8 cellular contexts compared by ENCODE assay signal in genomic region chr5:172007153-172007794, GRCh38. TPM values are rescaled to one million over a fixed set of nuclear protein-coding genes. Genes with fewer than 3 reads are reported as not detected.
DNase-seq lines count a peak whose midpoint lies in the region; ATAC-seq and TF ChIP-seq lines count a peak whose summit lies in the region.

No MANE protein-coding gene starts in this region.

- no peaks in the 10 kb centered on the region for H3K9me3 ChIP-seq in IMR-90 (ENCODE audit: control insufficient read depth, insufficient read depth, low read length)
- no peaks in the 10 kb centered on the region for H3K9me3 ChIP-seq in iPS-15b (ENCODE audit: control insufficient read depth, insufficient read depth, low read length)
- no peaks in the 10 kb centered on the region for H3K9me3 ChIP-seq in skeletal muscle tissue (ENCODE audit: control insufficient read depth in 3 of 3, low read length in 3 of 3)

- CTCF ChIA-PET in IMR-90 (lab: Yijun Ruan, JAX) = interaction anchor here (1.1 to 3.4 kb wide), 4 partner anchors 13 to 181 kb away, joined by 3 to 18 read pairs (median 4); partner anchors contain the start of gene STK10

- H2BK5ac ChIP-seq in IMR-90 (ENCODE audit: low read depth, low read length, poor library complexity, severe bottlenecking) = peak overlapping the region; percentile 77

- peaks cover 37% of the 10 kb centered on the region for H4K20me1 ChIP-seq in IMR-90 (ENCODE audit: insufficient read depth, low read length)

- H3K9me3 Mint-ChIP-seq in activated naive CD8-positive, alpha-beta T cell treated with anti-CD3 and anti-CD28 coated beads for 36 hours = no peaks in the 10 kb centered on the region

- no peak overlapping the region for H2BK20ac ChIP-seq in IMR-90 (ENCODE audit: low read depth, low read length)

- H3K27ac Mint-ChIP-seq in activated naive CD8-positive, alpha-beta T cell treated with anti-CD3 and anti-CD28 coated beads for 36 hours = peak overlapping the region; percentile 97

- no peaks in the 10 kb centered on the region for H3K36me3 ChIP-seq in IMR-90 (ENCODE audit: control insufficient read depth, insufficient read depth, low read length)
- H3K36me3 ChIP-seq in iPS-15b (ENCODE audit: control insufficient read depth, insufficient read depth, low read length) = peaks cover 3% of the 10 kb centered on the region
- H3K36me3 ChIP-seq in skeletal muscle tissue (ENCODE audit: control insufficient read depth in 3 of 3, insufficient read depth in 3 of 3, low read length in 3 of 3) = no peaks in the 10 kb centered on the region

- no peak for TF ChIP-seq RAD21 in IMR-90 (IDR thresholded peaks at IDR 0.05; ENCODE audit: low read length)

- in situ Hi-C loops in IMR-90 (cut with MboI; ENCODE audit: low sequenced_read_pairs) = no loop called here

- H4K91ac ChIP-seq in IMR-90 (ENCODE audit: insufficient read depth, low read depth, low read length) = peak overlapping the region; percentile 30

- H3K9ac ChIP-seq in IMR-90 (ENCODE audit: low read depth, low read length) (peak overlapping the region; percentile 88), iPS-15b (ENCODE audit: low read depth, low read length) (peak overlapping the region; percentile 98), skeletal muscle tissue (ENCODE audit: low read depth in 1 of 3, low read length in 3 of 3) (peak overlapping the region; percentile 97 to 98 (median 98))

- peak overlapping the region; percentile 58; the same call in 1 of the 2 replicates for H2BK120ac ChIP-seq in IMR-90 (ENCODE audit: low read depth, low read length)

- DNase-seq in ELR (ENCODE audit: low read depth) = peak; percentile 50
- peak; percentile 39 for DNase-seq in IMR-90
- peak; percentile 3 for DNase-seq in activated naive CD8-positive, alpha-beta T cell treated with anti-CD3 and anti-CD28 coated beads for 36 hours
- no peak for DNase-seq in NCI-H146 (lab: John Stamatoyannopoulos, UW)
- DNase-seq in mucosa of gallbladder (ENCODE audit: low spot score) = no peak

- H3K4me2 ChIP-seq in IMR-90 (ENCODE audit: low read depth, low read length) = peak overlapping the region; percentile 94

- H3K79me1 ChIP-seq in IMR-90 (ENCODE audit: low read depth in 1 of 2, low read length in 2 of 2) = peaks cover 7 to 51% of the 10 kb centered on the region in 2 experiments

- H3K23ac ChIP-seq in IMR-90 (ENCODE audit: low read depth, low read length) = peak overlapping the region; percentile 96

- no peaks in the 10 kb centered on the region for H3K27me3 ChIP-seq in IMR-90 (ENCODE audit: control insufficient read depth, insufficient read depth, low read length)
- no peaks in the 10 kb centered on the region for H3K27me3 ChIP-seq in iPS-15b (ENCODE audit: control insufficient read depth, insufficient read depth, low read length)
- no peaks in the 10 kb centered on the region for H3K27me3 ChIP-seq in skeletal muscle tissue (ENCODE audit: control insufficient read depth in 3 of 3, insufficient read depth in 3 of 3, low read length in 3 of 3)

- H3K9me1 ChIP-seq in IMR-90 (ENCODE audit: insufficient read depth, low read length) = 0 out of 2 replicates have a peak, but pooled peaks cover 6% of the 10 kb centered on the region

- H3K4ac ChIP-seq in IMR-90 (ENCODE audit: low read depth, low read length) = peak overlapping the region; percentile 95

- H4K5ac ChIP-seq in IMR-90 (ENCODE audit: low read depth, low read length) = peak overlapping the region; percentile 82

- H3K14ac ChIP-seq in IMR-90 (replicated peaks; ENCODE audit: low read depth, low read length) = peak overlapping the region; percentile 96

- 0 out of 2 replicates have a peak, but pooled peaks cover 4% of the 10 kb centered on the region for H3K4me1 ChIP-seq in IMR-90 (ENCODE audit: control insufficient read depth, insufficient read depth, low read length)
- H3K4me1 ChIP-seq in iPS-15b (ENCODE audit: control insufficient read depth, insufficient read depth, low read length) = peaks cover 24% of the 10 kb centered on the region
- H3K4me1 ChIP-seq in skeletal muscle tissue (ENCODE audit: control insufficient read depth in 3 of 3, insufficient read depth in 3 of 3, low read length in 3 of 3) = peaks cover 13 to 33% (median 28%) of the 10 kb centered on the region in 3 donors

- H3K4me3 ChIP-seq in IMR-90 (ENCODE audit: insufficient read depth, low read depth, low read length) (peak overlapping the region; percentile 77), iPS-15b (ENCODE audit: low read depth, low read length) (peak overlapping the region; percentile 98), skeletal muscle tissue (ENCODE audit: low read length in 3 of 3) (peak overlapping the region; percentile 99)

- WGBS in IMR-90 (ENCODE audit: extremely low coverage in 2 of 2, insufficient read length in 1 of 2), 2 experiments = 0% methylated on average over 19 of the region's 24 CpGs; no CpG with 5 or more reads in 1 of the 2 experiments

- peak overlapping the region; percentile 100 for H2AK9ac ChIP-seq in IMR-90 (replicated peaks; ENCODE audit: low read depth, low read length, poor library complexity)

- peak overlapping the region; percentile 29; the same call in 1 of the 3 replicates for H2BK15ac ChIP-seq in IMR-90 (ENCODE audit: low read depth, low read length)

- TF ChIP-seq POLR2A in IMR-90 (IDR thresholded peaks at IDR 0.05; ENCODE audit: low read depth, low read length) = no peak

- peak overlapping the region; percentile 94 for H3K4me3 Mint-ChIP-seq in activated naive CD8-positive, alpha-beta T cell treated with anti-CD3 and anti-CD28 coated beads for 36 hours

- BruUV-seq in IMR-90 (replicated peaks; lab: Mats Ljungman, UMichigan) = no TSS peak

- dilution Hi-C loops in IMR-90 (cut with HindIII; ENCODE audit: low sequenced_read_pairs, unreplicated experiment) = no loop called here

- H4K8ac ChIP-seq in IMR-90 (ENCODE audit: low read depth in 2 of 2, low read length in 2 of 2) = peak overlapping the region; percentile 92 to 95

- H2AK5ac ChIP-seq in IMR-90 (ENCODE audit: low read depth, low read length) = peak overlapping the region; percentile 38

- peaks cover 47% of the 10 kb centered on the region for H3K4me1 Mint-ChIP-seq in activated naive CD8-positive, alpha-beta T cell treated with anti-CD3 and anti-CD28 coated beads for 36 hours

- peak overlapping the region; percentile 20; the same call in 1 of the 2 replicates for H3K18ac ChIP-seq in IMR-90 (ENCODE audit: low read depth, low read length)

- no peak for TF ChIP-seq CTCF in IMR-90 (conservative IDR thresholded peaks at IDR 0.05; ENCODE audit: low read depth, low read length)

- H3K36me3 Mint-ChIP-seq in activated naive CD8-positive, alpha-beta T cell treated with anti-CD3 and anti-CD28 coated beads for 36 hours = peaks cover 28% of the 10 kb centered on the region

- POLR2A ChIA-PET in IMR-90 (lab: Charles Lee; ENCODE audit: unreplicated experiment) = interaction anchor here (1.5 to 1.8 kb wide), 2 partner anchors 11 to 95 kb away, joined by 8 to 13 read pairs; no protein-coding TSS in a partner anchor

- H2AFZ ChIP-seq in IMR-90 (replicated peaks; ENCODE audit: low read length, poor library complexity) = peak overlapping the region; percentile 100

- H3K27me3 Mint-ChIP-seq in activated naive CD8-positive, alpha-beta T cell treated with anti-CD3 and anti-CD28 coated beads for 36 hours = no peaks in the 10 kb centered on the region

- H3K56ac ChIP-seq in IMR-90 (ENCODE audit: extremely low read depth, insufficient read depth, low read length) = peak overlapping the region; percentile 65

- ATAC-seq in IMR-90 (ENCODE audit: low read depth) = peak; percentile 7
- ATAC-seq in HG03520 (IDR thresholded peaks at IDR 0.05; ENCODE audit: unreplicated experiment) = no peak

- H3K27ac ChIP-seq in IMR-90 (ENCODE audit: insufficient read depth, low read length) (peak overlapping the region; percentile 78), skeletal muscle tissue (ENCODE audit: low read depth, low read length) (peak overlapping the region; percentile 98)

- intact Hi-C loops in IMR-90 (cut with micrococcal nuclease) = loop anchor here (2.0 to 5.0 kb wide), 2 partner anchors 94 to 180 kb away; partner anchors contain the start of gene STK10

TF ChIP-seq in IMR-90, 13 proteins besides CTCF, POLR2A, EP300 and RAD21:
- TF ChIP-seq CHD1 (IDR thresholded peaks at IDR 0.05; ENCODE audit: low read depth, low read length) = no peak
- no peak for TF ChIP-seq MAFK (IDR thresholded peaks at IDR 0.05; ENCODE audit: low read depth, low read length)
- TF ChIP-seq RFX5 (IDR thresholded peaks at IDR 0.05; ENCODE audit: low read depth, low read length) = no peak
- TF ChIP-seq MAZ (IDR thresholded peaks at IDR 0.05; ENCODE audit: borderline replicate concordance, low read depth, low read length) = no peak
- TF ChIP-seq FOS (IDR thresholded peaks at IDR 0.05; ENCODE audit: low read depth, low read length) = no peak
- no peak for TF ChIP-seq RCOR1 (IDR thresholded peaks at IDR 0.05; ENCODE audit: insufficient replicate concordance, low read length)
- TF ChIP-seq CEBPB (IDR thresholded peaks at IDR 0.05; ENCODE audit: low read depth, low read length) = no peak
- TF ChIP-seq BHLHE40 (IDR thresholded peaks at IDR 0.05; ENCODE audit: low read depth, low read length) = no peak
- no peak for TF ChIP-seq SMC3 (IDR thresholded peaks at IDR 0.05; ENCODE audit: low read depth, low read length)
- TF ChIP-seq ELK1 (IDR thresholded peaks at IDR 0.05; ENCODE audit: borderline replicate concordance, low read depth, low read length) = no peak

RNA-seq across cellular contexts. Expression of gene FBXW11, which starts 0.8 kb away (rescaled TPM):
- total RNA-seq in IMR-90 (2012; rRNA removed) (97.1 and 100 TPM in 2 replicates), skeletal muscle tissue (60.5 TPM), mucosa of gallbladder (54.1 TPM)
- 29.1 and 34.3 TPM in 2 replicates for polyA plus RNA-seq in IMR-90 (2012; rRNA removed)
- polyA plus RNA-seq in IMR-90 (2012; cell fraction: cytosol; rRNA removed) = 14.9 and 17.1 TPM in 2 replicates
- polyA plus RNA-seq in IMR-90 (2012; cell fraction: nucleus; rRNA removed; ENCODE audit: low replicate concordance) = 10.5 and 28.9 TPM in 2 replicates
- 10 to 100 TPM; 55.1 to 60.8 TPM for total RNA-seq in activated naive CD8-positive, alpha-beta T cell treated with anti-CD3 and anti-CD28 coated beads for 36 hours

Comparison
In these comparisons a context has a peak if more than half of its experiments do, and no peak if none do; other contexts are left out.
1. DNase-seq: peak in ELR (single experiment), IMR-90 (single experiment) and activated naive CD8-positive, alpha-beta T cell treated with anti-CD3 and anti-CD28 coated beads for 36 hours (single experiment); none in NCI-H146 (single experiment) and mucosa of gallbladder (single experiment).
2. Peak in every context shown above with its lines, with median percentiles within 50 percentile points of each other: H3K4me3 ChIP-seq and H3K9ac ChIP-seq.